In the genomic region with DNA sequence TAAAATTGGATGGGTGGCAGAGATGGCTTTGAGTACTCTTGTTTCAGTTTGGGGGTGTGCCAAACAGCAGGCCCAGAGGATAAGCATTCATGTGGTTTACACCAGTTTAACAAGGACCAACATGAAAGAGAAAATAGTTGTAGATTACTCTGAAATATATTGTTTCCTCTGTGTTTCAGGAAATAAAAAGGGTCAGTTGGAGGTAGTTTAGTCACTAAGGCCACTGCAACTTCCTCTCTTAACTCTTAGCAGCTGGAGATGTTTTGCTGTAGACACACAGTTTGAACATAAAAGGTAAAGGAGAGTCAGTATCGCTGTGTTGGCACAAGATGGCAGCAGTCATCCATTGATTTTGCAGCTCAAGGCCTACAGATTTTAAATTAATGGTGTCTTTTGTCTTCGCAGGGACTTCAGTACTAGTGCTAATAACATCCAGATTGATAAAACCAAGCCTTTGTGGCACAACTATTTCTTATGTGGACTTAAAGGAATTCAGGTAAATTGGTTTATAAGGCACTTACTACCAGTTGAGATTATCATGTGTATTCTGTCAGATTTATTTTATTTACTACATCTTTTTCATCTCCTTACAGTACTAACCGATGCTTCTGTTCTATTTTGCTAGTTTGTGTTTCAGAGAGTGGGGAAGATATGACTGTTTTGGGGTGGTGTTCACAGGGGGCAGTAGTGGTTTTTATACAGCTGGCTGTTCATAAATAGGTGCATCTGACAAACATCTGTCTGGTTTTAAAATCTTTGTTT, we compare ENCODE assay signal across 8 cellular contexts.
A peak's percentile ranks its signal among the peaks of the same experiment; 100 is the strongest.
DNase-seq lines count a peak whose midpoint lies in the region; ATAC-seq, FAIRE-seq and TF ChIP-seq lines count a peak whose summit lies in the region.

No MANE protein-coding gene starts in this region.

- TF ChIP-seq POLR2A in H1 (IDR thresholded peaks at IDR 0.05; ENCODE audit: control extremely low read depth in 1 of 2, low read depth in 2 of 2, low read length in 2 of 2) = no peak
- no peak for TF ChIP-seq POLR2A in stomach (IDR thresholded peaks at IDR 0.05)

- no peak overlapping the region for H3K23ac ChIP-seq in H1 (ENCODE audit: insufficient read length)

- peak; percentile 98 for FAIRE-seq in H1 (lab: Jason Lieb, UNC)

- no peak overlapping the region for H4K5ac ChIP-seq in H1 (ENCODE audit: insufficient read length, low read depth, low read length)

- H3K56ac ChIP-seq in H1 (replicated peaks; ENCODE audit: insufficient read length, low read depth, low read length) = no peak overlapping the region

- no peak overlapping the region for H4K8ac ChIP-seq in H1 (ENCODE audit: extremely low read depth, insufficient read depth, low read length)

- 0 out of 7 replicates have a peak, but pooled peaks cover 0 to 2% (median 0%) of the 10 kb centered on the region in 4 experiments for H3K4me1 ChIP-seq in H1 (replicated peaks in 1 of 4; ENCODE audit: control insufficient read depth in 3 of 4, insufficient read depth in 4 of 4, low read length in 3 of 4)
- peaks cover 0 to 43% (median 17%) of the 10 kb centered on the region in 4 donors for H3K4me1 ChIP-seq in stomach

- DNase-seq in BJ (ENCODE audit: low read depth) (peak; percentile 59), NCI-H2196 treated with DMSO at 0.1 percent for 48 hours (lab: John Stamatoyannopoulos, UW; ENCODE audit: unreplicated experiment) (peak; percentile 19), H1 (ENCODE audit: low read depth in 1 of 2, low spot score in 2 of 2) (peak in 1 of 2 experiments; percentile 59), midbrain (lab: John Stamatoyannopoulos, UW) (peak; percentile 79), stomach (no peak)

- POLR2A ChIA-PET in BJ (lab: Charles Lee) = interaction anchor here (0.7 to 1.2 kb wide), 2 partner anchors 187 to 289 kb away, joined by 3 to 4 read pairs; partner anchors contain the start of gene FGF7
- POLR2A ChIA-PET in H1 (lab: Charles Lee; ENCODE audit: partially characterized antibody) = interaction anchor here (0.6 to 0.7 kb wide), 2 partner anchors 186 to 404 kb away, joined by 4 to 5 read pairs; no protein-coding TSS in a partner anchor

- no peaks in the 10 kb centered on the region for H3K23me2 ChIP-seq in H1 (ENCODE audit: low read depth, low read length)

- no peaks in the 10 kb centered on the region for H3K27me3 ChIP-seq in BJ (ENCODE audit: control insufficient read depth, insufficient read depth, low read length)
- H3K27me3 ChIP-seq in H1 (replicated peaks in 1 of 4; ENCODE audit: control insufficient read depth in 3 of 4, extremely low read depth in 1 of 4, insufficient read depth in 3 of 4, low read length in 3 of 4) = no peaks in the 10 kb centered on the region
- H3K27me3 ChIP-seq in stomach = no peaks in the 10 kb centered on the region

- peak; percentile 70 for TF ChIP-seq CTCF in BJ (IDR thresholded peaks at IDR 0.05; ENCODE audit: insufficient read depth, low read depth, low read length)
- peak in 2 of 3 experiments; percentile 80 to 88; a peak in 3 of 4 replicates for TF ChIP-seq CTCF in H1 (IDR thresholded peaks at IDR 0.05; ENCODE audit: control extremely low read depth in 1 of 3, insufficient read depth in 1 of 3, low read depth in 1 of 3, low read length in 3 of 3)
- TF ChIP-seq CTCF in stomach (IDR thresholded peaks at IDR 0.05) = peak in 5 of 7 experiments; percentile 44 to 66 (median 51)

- H3K27ac ChIP-seq in H1 (ENCODE audit: low read depth, low read length) (no peak overlapping the region), stomach (peak overlapping the region in 2 of 5 donors; percentile 22 to 29)

- ATAC-seq in GM18519 (IDR thresholded peaks at IDR 0.05; ENCODE audit: low FRiP score, unreplicated experiment) (peak; percentile 93), HG03045 (IDR thresholded peaks at IDR 0.05; ENCODE audit: unreplicated experiment) (peak; percentile 66)
- peak; percentile 51 to 55 for ATAC-seq in activated CD4-positive, CD25-positive, alpha-beta regulatory T cell treated with anti-CD3 and anti-CD28 coated beads, Interleukin-2, amount 50 U/mL, for 24 hours

- TF ChIP-seq EP300 in H1 (IDR thresholded peaks at IDR 0.05; ENCODE audit: borderline replicate concordance in 1 of 2, low read depth in 2 of 2, low read length in 2 of 2) = no peak
- no peak for TF ChIP-seq EP300 in stomach (IDR thresholded peaks at IDR 0.05)

- no peaks in the 10 kb centered on the region for H3K79me1 ChIP-seq in H1 (ENCODE audit: low read depth, low read length)

- TF ChIP-seq RAD21 in H1 (IDR thresholded peaks at IDR 0.05 in 1 of 2, conservative IDR thresholded peaks at IDR 0.05 in 1 of 2; ENCODE audit: low read depth in 2 of 2, low read length in 2 of 2) = peak; percentile 95 to 97

- no peaks in the 10 kb centered on the region; the same call in 1 of the 2 replicates for H3K36me3 ChIP-seq in BJ (ENCODE audit: control insufficient read depth, insufficient read depth, low read length)
- H3K36me3 ChIP-seq in H1 (ENCODE audit: control insufficient read depth in 2 of 4, insufficient read depth in 4 of 4, low read length in 3 of 4) = no peaks in the 10 kb centered on the region; a peak in 1 of 8 replicates
- H3K36me3 ChIP-seq in stomach = peaks cover 0 to 33% (median 21%) of the 10 kb centered on the region in 4 donors

- H3K9ac ChIP-seq in H1 (replicated peaks in 1 of 4; ENCODE audit: extremely low read depth in 1 of 4, low read depth in 3 of 4, low read length in 3 of 4) = no peak overlapping the region

- no peak overlapping the region for H3K18ac ChIP-seq in H1 (ENCODE audit: extremely low read depth, low read length)

- H3K4ac ChIP-seq in H1 (replicated peaks; ENCODE audit: insufficient read length, low read depth, low read length) = no peak overlapping the region

- H3K79me2 ChIP-seq in H1 (ENCODE audit: control insufficient read depth in 1 of 2, insufficient read depth in 2 of 2, low read length in 2 of 2) = no peaks in the 10 kb centered on the region

- no peak overlapping the region for H3K14ac ChIP-seq in H1 (ENCODE audit: insufficient read length)

- H3K9me3 ChIP-seq in H1 (ENCODE audit: insufficient read depth in 2 of 2, low read depth in 1 of 2, low read length in 1 of 2) (peaks cover 2 to 7% of the 10 kb centered on the region in 2 experiments; a peak in 2 of 4 replicates), stomach (no peaks in the 10 kb centered on the region)

- CTCF ChIA-PET in BJ (lab: Yijun Ruan, JAX) = interaction anchor here (0.6 to 5.6 kb wide), 26 partner anchors 9 to 1080 kb away, joined by 3 to 113 read pairs (median 4); partner anchors contain the start of gene FGF7
- CTCF ChIA-PET in H1 (lab: Charles Lee; ENCODE audit: partially characterized antibody) = interaction anchor here (0.5 to 5.5 kb wide), 35 partner anchors 10 to 1048 kb away, joined by 3 to 153 read pairs (median 4); partner anchors contain the start of gene FGF7

- no peak overlapping the region for H2BK12ac ChIP-seq in H1 (ENCODE audit: low read depth, low read length)

- no peak overlapping the region for H2BK5ac ChIP-seq in H1 (ENCODE audit: low read depth, low read length)

- WGBS in H1 (ENCODE audit: extremely low coverage in 1 of 2, insufficient coverage in 1 of 2, insufficient read length in 1 of 2, insufficient replicate concordance in 2 of 2, low coverage in 1 of 2, low lambda C conversion rate in 2 of 2, missing lambda C conversion rate in 1 of 2), 2 experiments = 48% methylated on average over 3 of the region's 3 CpGs; no CpG with 5 or more reads in 1 of the 2 experiments
- WGBS in stomach, 5 donors = 43 to 57% (median 46%) methylated on average over 3 of the region's 3 CpGs

- H2AFZ ChIP-seq in H1 (ENCODE audit: low read length) = no peak overlapping the region

- no peak overlapping the region for H4K91ac ChIP-seq in H1 (replicated peaks; ENCODE audit: insufficient read length, low read length)

- no peak overlapping the region for H2BK15ac ChIP-seq in H1 (ENCODE audit: low read length)

- H2BK20ac ChIP-seq in H1 (ENCODE audit: low read length) = no peak overlapping the region

- intact Hi-C loops in stomach (cut with DNase I; ENCODE audit: low total_unique reads) = no loop called here

- no peaks in the 10 kb centered on the region for H4K20me1 ChIP-seq in H1 (replicated peaks in 1 of 2; ENCODE audit: control insufficient read depth in 1 of 2, insufficient read depth in 2 of 2, low read length in 2 of 2)

- no peak overlapping the region for H2BK120ac ChIP-seq in H1 (replicated peaks; ENCODE audit: low read depth, low read length)

- H3K4me2 ChIP-seq in H1 (ENCODE audit: insufficient read depth in 1 of 2, low read depth in 2 of 2, low read length in 2 of 2) = no peak overlapping the region

- H3K4me3 ChIP-seq in BJ (ENCODE audit: low read depth, low read length) (no peak overlapping the region), H1 (ENCODE audit: extremely low read depth in 1 of 4, insufficient read depth in 2 of 4, low read depth in 3 of 4, low read length in 4 of 4) (no peak overlapping the region), stomach (no peak overlapping the region)

- H2AK5ac ChIP-seq in H1 (ENCODE audit: low read depth, low read length) = no peak overlapping the region

TF ChIP-seq in H1, 55 proteins besides CTCF, POLR2A, EP300 and RAD21 (continues in another document):
- no peak for TF ChIP-seq ATF2 (IDR thresholded peaks at IDR 0.05; ENCODE audit: low read length)
- no peak for TF ChIP-seq SRF (IDR thresholded peaks at IDR 0.05; ENCODE audit: low read depth, low read length)
- no peak for TF ChIP-seq CREB1 (IDR thresholded peaks at IDR 0.05)
- no peak for TF ChIP-seq KDM4A (IDR thresholded peaks at IDR 0.05; ENCODE audit: low read depth, low read length, severe bottlenecking)
- TF ChIP-seq GTF2F1 (IDR thresholded peaks at IDR 0.05; ENCODE audit: borderline replicate concordance, low read depth, low read length) = no peak
- TF ChIP-seq, protein P1, sequence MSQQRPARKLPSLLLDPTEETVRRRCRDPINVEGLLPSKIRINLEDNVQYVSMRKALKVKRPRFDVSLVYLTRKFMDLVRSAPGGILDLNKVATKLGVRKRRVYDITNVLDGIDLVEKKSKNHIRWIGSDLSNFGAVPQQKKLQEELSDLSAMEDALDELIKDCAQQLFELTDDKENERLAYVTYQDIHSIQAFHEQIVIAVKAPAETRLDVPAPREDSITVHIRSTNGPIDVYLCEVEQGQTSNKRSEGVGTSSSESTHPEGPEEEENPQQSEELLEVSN (IDR thresholded peaks at IDR 0.05) = no peak
- no peak for TF ChIP-seq EZH2 (IDR thresholded peaks at IDR 0.05; ENCODE audit: low read depth, low read length, severe bottlenecking)
